10 cellular contexts compared by ENCODE assay signal in genomic region chr17:74671031-74671771, GRCh38. TPM values are rescaled to one million over a fixed set of nuclear protein-coding genes. Genes with fewer than 3 reads are reported as not detected.
DNase-seq lines count a peak whose midpoint lies in the region; ATAC-seq and TF ChIP-seq lines count a peak whose summit lies in the region.
"Had no signal": no experiment of that assay in that cellular context is flagged by ENCODE, and none has a peak within 500 bp of the region (broad histone marks: within the 10 kb centered on the region; RNA-seq: fewer than 3 reads in every experiment).

No MANE protein-coding gene starts in this region.

- H3K9me3 ChIP-seq in lower lobe of right lung: no peaks in the 10 kb centered on the region

- peaks cover 22% of the 10 kb centered on the region for H3K27me3 ChIP-seq in lower lobe of right lung (ENCODE audit: low read depth)

- no TSS peak for BruUV-seq in MCF 10A (replicated peaks; lab: Mats Ljungman, UMichigan)

- TF ChIP-seq CTCF in MCF 10A (IDR thresholded peaks at IDR 0.05; ENCODE audit: unreplicated experiment) (no peak), lower lobe of right lung (IDR thresholded peaks at IDR 0.05) (no peak)

- DNase-seq in T47D (ENCODE audit: low read depth in 1 of 2, low spot score in 1 of 2) (peak; percentile 66 to 87), MCF 10A (ENCODE audit: unreplicated experiment) (no peak), ecto neural progenitor cell (ENCODE audit: low spot score) (peak; percentile 99), lower lobe of right lung (peak; percentile 88)
- DNase-seq in activated CD4-positive, alpha-beta memory T cell treated with anti-CD3 and anti-CD28 coated beads, Interleukin-2, amount 10 ng/mL, durations not matched to agents 7 days and 5 days: peak; percentile 78
- peak; percentile 31 for DNase-seq in stimulated activated CD8-positive, alpha-beta memory T cell treated with anti-CD3 and anti-CD28 coated beads, Interleukin-12 subunit alpha, Interleukin-12 subunit beta, amount 100 ng/mL, for 24 hours (ENCODE audit: extremely low read depth)

- H3K27ac ChIP-seq in lower lobe of right lung: no peak overlapping the region
- H3K27ac ChIP-seq: BLaER1 treated with 17β-estradiol and CSF1 and Interleukin-3, amounts not matched to agents 10 nM and 100 nM had no signal

- no peak overlapping the region for H3K27ac Mint-ChIP-seq in MCF 10A (ENCODE audit: low read depth, unreplicated experiment)
- no peak overlapping the region for H3K27ac Mint-ChIP-seq in activated CD4-positive, alpha-beta memory T cell treated with anti-CD3 and anti-CD28 coated beads, Interleukin-2, amount 10 ng/mL, durations not matched to agents 7 days and 5 days
- H3K27ac Mint-ChIP-seq: dendritic cell treated with granulocyte-macrophage colony-stimulating factor and Interleukin-4, amounts not matched to agents 40 ng/mL and 50 ng/mL, for 4 days had no signal

- H3K27me3 Mint-ChIP-seq in MCF 10A (ENCODE audit: insufficient read depth, unreplicated experiment): peaks cover 76% of the 10 kb centered on the region
- H3K27me3 Mint-ChIP-seq in activated CD4-positive, alpha-beta memory T cell treated with anti-CD3 and anti-CD28 coated beads, Interleukin-2, amount 10 ng/mL, durations not matched to agents 7 days and 5 days: peaks cover 72% of the 10 kb centered on the region

- no peaks in the 10 kb centered on the region for H3K4me1 ChIP-seq in lower lobe of right lung

- no peaks in the 10 kb centered on the region for H3K9me3 Mint-ChIP-seq in MCF 10A (ENCODE audit: unreplicated experiment)
- H3K9me3 Mint-ChIP-seq in activated CD4-positive, alpha-beta memory T cell treated with anti-CD3 and anti-CD28 coated beads, Interleukin-2, amount 10 ng/mL, durations not matched to agents 7 days and 5 days: peaks cover 4% of the 10 kb centered on the region

- no peaks in the 10 kb centered on the region for H3K36me3 ChIP-seq in lower lobe of right lung
- H3K36me3 ChIP-seq: BLaER1 treated with 17β-estradiol and CSF1 and Interleukin-3, amounts not matched to agents 10 nM and 100 nM had no signal

- no peaks in the 10 kb centered on the region for H3K4me1 Mint-ChIP-seq in MCF 10A (ENCODE audit: insufficient read depth, unreplicated experiment)
- H3K4me1 Mint-ChIP-seq in activated CD4-positive, alpha-beta memory T cell treated with anti-CD3 and anti-CD28 coated beads, Interleukin-2, amount 10 ng/mL, durations not matched to agents 7 days and 5 days: no peaks in the 10 kb centered on the region

- H3K36me3 Mint-ChIP-seq in MCF 10A (ENCODE audit: insufficient read depth, unreplicated experiment): no peaks in the 10 kb centered on the region
- H3K36me3 Mint-ChIP-seq in activated CD4-positive, alpha-beta memory T cell treated with anti-CD3 and anti-CD28 coated beads, Interleukin-2, amount 10 ng/mL, durations not matched to agents 7 days and 5 days (ENCODE audit: low read depth): no peaks in the 10 kb centered on the region

- no peak overlapping the region for H3K4me3 Mint-ChIP-seq in MCF 10A (ENCODE audit: unreplicated experiment)
- H3K4me3 Mint-ChIP-seq in activated CD4-positive, alpha-beta memory T cell treated with anti-CD3 and anti-CD28 coated beads, Interleukin-2, amount 10 ng/mL, durations not matched to agents 7 days and 5 days: no peak overlapping the region
- H3K4me3 Mint-ChIP-seq: dendritic cell treated with granulocyte-macrophage colony-stimulating factor and Interleukin-4, amounts not matched to agents 40 ng/mL and 50 ng/mL, for 4 days had no signal

- CTCF ChIA-PET in MCF 10A (lab: Yijun Ruan, JAX): no interaction called here
- CTCF ChIA-PET in activated CD4-positive, alpha-beta memory T cell treated with anti-CD3 and anti-CD28 coated beads, Interleukin-2, amount 10 ng/mL, durations not matched to agents 7 days and 5 days (lab: Charles Lee): interaction anchor here (0.6 to 3.0 kb wide), 8 partner anchors 14 to 375 kb away, joined by 3 to 15 read pairs (median 6); partner anchors contain the start of gene RAB37

- POLR2A ChIA-PET in MCF 10A (lab: Yijun Ruan, JAX): no interaction called here
- POLR2A ChIA-PET in activated CD4-positive, alpha-beta memory T cell treated with anti-CD3 and anti-CD28 coated beads, Interleukin-2, amount 10 ng/mL, durations not matched to agents 7 days and 5 days (lab: Charles Lee): interaction anchor here (1.1 kb wide), 1 partner anchor 202 kb away, joined by 4 read pairs; the partner anchor contains the start of gene FDXR

- peak; percentile 89 to 97 for ATAC-seq in lower lobe of right lung
- ATAC-seq in GM21390 (IDR thresholded peaks at IDR 0.05; ENCODE audit: unreplicated experiment): no peak
- no peak for ATAC-seq in HG02588 (IDR thresholded peaks at IDR 0.05; ENCODE audit: unreplicated experiment)

- in situ Hi-C loops in T47D (cut with HindIII; ENCODE audit: low pct_unique_long_range_greater_than_20kb, low sequenced_read_pairs): no loop called here

- H3K4me3 ChIP-seq in lower lobe of right lung: no peak overlapping the region
- H3K4me3 ChIP-seq: BLaER1 treated with 17β-estradiol and CSF1 and Interleukin-3, amounts not matched to agents 10 nM and 100 nM had no signal

- intact Hi-C loops in MCF 10A (cut with micrococcal nuclease) (no loop called here), lower lobe of right lung (cut with DNase I) (no loop called here)

RNA-seq across cellular contexts. Expression of gene CD300LF, which starts 41.5 kb away (rescaled TPM):
- total RNA-seq in MCF 10A (2022) (not detected in 2 replicates), lower lobe of right lung (66.2 TPM)
- not detected for total RNA-seq in activated CD4-positive, alpha-beta memory T cell treated with anti-CD3 and anti-CD28 coated beads, Interleukin-2, amount 10 ng/mL, durations not matched to agents 7 days and 5 days

RNA-seq across cellular contexts. Expression of gene CD300E, which starts 47.7 kb away (rescaled TPM):
- total RNA-seq in MCF 10A (2022) (not detected in 2 replicates), lower lobe of right lung (7.3 TPM)
- not detected for total RNA-seq in activated CD4-positive, alpha-beta memory T cell treated with anti-CD3 and anti-CD28 coated beads, Interleukin-2, amount 10 ng/mL, durations not matched to agents 7 days and 5 days

Comparison
In these comparisons a context has a peak if more than half of its experiments do, and no peak if none do; other contexts are left out.
1. ATAC-seq: peak in lower lobe of right lung (2 of 2); none in GM21390 (single experiment) and HG02588 (single experiment).
2. RNA of gene CD300LF, which starts 41.5 kb away (total RNA-seq): 66.2 TPM in lower lobe of right lung (single experiment); not detected in MCF 10A and not detected in activated CD4-positive, alpha-beta memory T cell treated with anti-CD3 and anti-CD28 coated beads, Interleukin-2, amount 10 ng/mL, durations not matched to agents 7 days and 5 days; every median in the first group is over 10 times any median in the second.